Comparison of ENCODE assay signal across 9 cellular contexts in the genomic region with DNA sequence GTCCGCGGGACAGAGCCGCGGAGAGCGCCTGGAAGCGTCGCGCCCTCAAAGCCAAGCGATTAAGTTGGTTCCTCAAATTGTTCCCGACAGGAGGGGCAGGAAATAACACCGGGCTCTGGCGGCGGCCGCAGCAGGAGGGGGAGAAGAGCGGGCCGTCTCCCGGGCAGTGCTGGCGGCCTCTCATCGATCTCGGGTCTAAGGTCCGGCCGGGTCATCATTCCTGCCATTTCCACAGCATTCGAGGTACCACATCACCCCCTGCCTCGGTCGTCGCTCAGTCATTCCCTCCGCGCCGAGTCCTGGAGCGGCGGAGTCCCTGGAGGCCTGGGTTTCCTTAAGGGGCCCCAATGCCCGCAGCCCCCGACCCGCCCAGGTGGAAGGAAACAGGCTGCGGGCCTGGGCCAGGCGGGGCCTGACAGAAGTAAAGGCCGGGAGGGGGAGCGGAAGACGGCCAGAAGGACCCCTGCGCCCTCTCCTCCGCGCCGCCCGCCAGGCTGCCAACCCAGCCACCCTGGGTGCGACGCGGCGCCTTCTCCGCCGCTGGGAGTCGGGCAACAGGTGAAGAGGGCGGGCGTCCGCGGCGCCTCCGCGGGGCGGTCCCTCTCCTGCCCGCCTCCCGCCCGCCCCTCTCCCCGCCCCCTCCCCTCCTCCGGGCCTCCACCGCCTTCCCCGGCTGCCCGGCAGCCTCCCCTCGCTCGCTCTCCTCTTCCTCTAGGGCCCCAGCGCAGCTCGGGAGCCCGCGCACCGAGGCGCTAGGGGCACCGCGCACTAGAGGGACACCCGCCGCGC. TPM values are rescaled to one million over a fixed set of nuclear protein-coding genes. Genes with fewer than 3 reads are reported as not detected.
DNase-seq lines count a peak whose midpoint lies in the region; ATAC-seq and TF ChIP-seq lines count a peak whose summit lies in the region.
"Had no signal": no experiment of that assay in that cellular context is flagged by ENCODE, and none has a peak within 500 bp of the region (broad histone marks: within the 10 kb centered on the region; RNA-seq: fewer than 3 reads in every experiment).

A gene with protein sequence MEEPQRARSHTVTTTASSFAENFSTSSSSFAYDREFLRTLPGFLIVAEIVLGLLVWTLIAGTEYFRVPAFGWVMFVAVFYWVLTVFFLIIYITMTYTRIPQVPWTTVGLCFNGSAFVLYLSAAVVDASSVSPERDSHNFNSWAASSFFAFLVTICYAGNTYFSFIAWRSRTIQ (plus strand): TSS at position 654 of the 789 bp plus-strand sequence. CDS start 293 bp downstream, outside the sequence.

- DNase-seq in Caco-2 (peak; percentile 74 to 83), GM23248 (peak; percentile 28), NCI-H2029 treated with DMSO at 0.1 percent for 48 hours (lab: John Stamatoyannopoulos, UW) (peak; percentile 53), colonic mucosa (peak; percentile 84), lung (ENCODE audit: low spot score) (peak; percentile 51)
- peak; percentile 84 for DNase-seq in activated CD4-positive, alpha-beta T cell treated with anti-CD3 and anti-CD28 coated beads for 36 hours
- DNase-seq in stimulated activated CD8-positive, alpha-beta memory T cell treated with anti-CD3 and anti-CD28 coated beads, Interleukin-12 subunit alpha, Interleukin-12 subunit beta, amount 100 ng/mL, for 4 hours (ENCODE audit: low read depth), result peak; percentile 36

- H3K27ac ChIP-seq in GM23248, result no peak within 1 kb of the TSS
- peak within 1 kb of the TSS; percentile 66 for H3K27ac ChIP-seq in colonic mucosa
- peak within 1 kb of the TSS; percentile 78 to 94 for H3K27ac ChIP-seq in lung (ENCODE audit: low read depth in 1 of 2, low read length in 1 of 2)

- H3K9me2 ChIP-seq in GM23248 (ENCODE audit: insufficient read depth), result no peaks in the 10 kb centered on the region

- H3K9me3 ChIP-seq in Caco-2 (peaks cover 7% of the 10 kb centered on the region), GM23248 (ENCODE audit: low read depth) (no peaks in the 10 kb centered on the region), colonic mucosa (no peaks in the 10 kb centered on the region), lung (ENCODE audit: control insufficient read depth in 2 of 2, insufficient read depth in 1 of 2, low read length in 1 of 2) (no peaks in the 10 kb centered on the region)

- TF ChIP-seq CTCF in Caco-2 (IDR thresholded peaks at IDR 0.05; ENCODE audit: insufficient read depth in 1 of 2, low read depth in 1 of 2, low read length in 1 of 2, severe bottlenecking in 1 of 2, unreplicated experiment in 1 of 2) (no peak), colonic mucosa (IDR thresholded peaks at IDR 0.05) (no peak), lung (IDR thresholded peaks at IDR 0.05; ENCODE audit: control extremely low read depth, extremely low read depth) (no peak)

- peak within 1 kb of the TSS; percentile 88 for H3K27ac Mint-ChIP-seq in Caco-2 (ENCODE audit: unreplicated experiment)
- H3K27ac Mint-ChIP-seq in activated CD4-positive, alpha-beta T cell treated with anti-CD3 and anti-CD28 coated beads for 36 hours, result peak within 1 kb of the TSS; percentile 45

- H3K36me3 ChIP-seq in Caco-2 (ENCODE audit: control insufficient read depth, insufficient read depth, low read length) (no peaks in the 10 kb centered on the region), GM23248 (ENCODE audit: low read depth) (no peaks in the 10 kb centered on the region), colonic mucosa (no peaks in the 10 kb centered on the region), lung (ENCODE audit: control insufficient read depth in 2 of 2, insufficient read depth in 2 of 2, low read length in 2 of 2) (no peaks in the 10 kb centered on the region)

- CTCF ChIA-PET in Caco-2 (lab: Charles Lee), result interaction anchor here (0.7 to 2.6 kb wide), 2 partner anchors 61 to 67 kb away, joined by 4 to 15 read pairs; no protein-coding TSS in a partner anchor
- CTCF ChIA-PET in activated CD4-positive, alpha-beta T cell treated with anti-CD3 and anti-CD28 coated beads for 36 hours (lab: Charles Lee), result interaction anchor here (0.6 to 4.2 kb wide), 6 partner anchors 10 to 949 kb away, joined by 3 to 44 read pairs (median 10); no protein-coding TSS in a partner anchor

- H3K27me3 ChIP-seq in Caco-2 (replicated peaks; ENCODE audit: control insufficient read depth, insufficient read depth, low read length) (no peaks in the 10 kb centered on the region), GM23248 (replicated peaks; ENCODE audit: insufficient read depth) (peaks cover 84% of the 10 kb centered on the region), colonic mucosa (no peaks in the 10 kb centered on the region), lung (ENCODE audit: control insufficient read depth, insufficient read depth) (no peaks in the 10 kb centered on the region)

- BruUV-seq in Caco-2 (replicated peaks; lab: Mats Ljungman, UMichigan), result no TSS peak

- ATAC-seq in activated CD4-positive, alpha-beta T cell treated with anti-CD3 and anti-CD28 coated beads for 36 hours, result peak; percentile 86
- ATAC-seq in lung (ENCODE audit: insufficient read depth, low FRiP score) (peak; percentile 89), HG02970 (IDR thresholded peaks at IDR 0.05; ENCODE audit: low FRiP score, unreplicated experiment) (no peak)

- H3K4me1 ChIP-seq in Caco-2 (peaks cover 14% of the 10 kb centered on the region), GM23248 (ENCODE audit: insufficient read depth) (no peaks in the 10 kb centered on the region), colonic mucosa (peaks cover 7% of the 10 kb centered on the region), lung (ENCODE audit: control insufficient read depth in 2 of 2, insufficient read depth in 2 of 2, low read length in 2 of 2) (peaks cover 0 to 5% of the 10 kb centered on the region in 2 donors)

- peak within 1 kb of the TSS; percentile 90 for H2AFZ ChIP-seq in GM23248

- POLR2A ChIA-PET in Caco-2 (lab: Charles Lee), result interaction anchor here (0.8 kb wide), 2 partner anchors 220 to 706 kb away, joined by 3 read pairs; no protein-coding TSS in a partner anchor
- POLR2A ChIA-PET in activated CD4-positive, alpha-beta T cell treated with anti-CD3 and anti-CD28 coated beads for 36 hours (lab: Charles Lee), result no interaction called here

- H3K4me3 Mint-ChIP-seq in Caco-2 (ENCODE audit: unreplicated experiment), result peak within 1 kb of the TSS; percentile 97
- H3K4me3 Mint-ChIP-seq in activated CD4-positive, alpha-beta T cell treated with anti-CD3 and anti-CD28 coated beads for 36 hours, result peak within 1 kb of the TSS; percentile 82

- peaks cover 17% of the 10 kb centered on the region for H3K4me1 Mint-ChIP-seq in Caco-2 (ENCODE audit: low read depth, unreplicated experiment)
- peaks cover 24% of the 10 kb centered on the region for H3K4me1 Mint-ChIP-seq in activated CD4-positive, alpha-beta T cell treated with anti-CD3 and anti-CD28 coated beads for 36 hours

- 3% methylated on average over 35 to 67 of the region's 80 CpGs for WGBS in GM23248 (ENCODE audit: low coverage in 1 of 2, low lambda C conversion rate in 2 of 2, missing lambda C conversion rate in 2 of 2), 2 experiments
- WGBS in lung, 2 donors, result 1 to 2% methylated on average over 44 to 80 of the region's 80 CpGs

- no peaks in the 10 kb centered on the region for H4K20me1 ChIP-seq in GM23248 (ENCODE audit: insufficient read depth)

- no peaks in the 10 kb centered on the region for H3K79me2 ChIP-seq in GM23248 (ENCODE audit: insufficient read depth)

- H3K36me3 Mint-ChIP-seq in Caco-2 (ENCODE audit: insufficient read depth, unreplicated experiment), result peaks cover 24% of the 10 kb centered on the region
- peaks cover 4% of the 10 kb centered on the region for H3K36me3 Mint-ChIP-seq in activated CD4-positive, alpha-beta T cell treated with anti-CD3 and anti-CD28 coated beads for 36 hours (ENCODE audit: low read depth)

- no peaks in the 10 kb centered on the region for H3F3A ChIP-seq in GM23248 (ENCODE audit: insufficient read depth)

- in situ Hi-C loops in GM23248 (cut with MboI), result no loop called here

- peaks cover 10% of the 10 kb centered on the region for H3K9me3 Mint-ChIP-seq in Caco-2 (ENCODE audit: unreplicated experiment)
- peaks cover 8% of the 10 kb centered on the region for H3K9me3 Mint-ChIP-seq in activated CD4-positive, alpha-beta T cell treated with anti-CD3 and anti-CD28 coated beads for 36 hours (ENCODE audit: low read depth)

- intact Hi-C loops in Caco-2 (cut with micrococcal nuclease; ENCODE audit: unreplicated experiment), result loop anchor here (1.0 to 5.0 kb wide), 2 partner anchors 22 to 44 kb away; no protein-coding TSS in a partner anchor
- intact Hi-C loops in activated CD4-positive, alpha-beta T cell treated with anti-CD3 and anti-CD28 coated beads for 36 hours (cut with DNase I, micrococcal nuclease), result loop anchor here (2.0 to 5.0 kb wide), 6 partner anchors 49 to 329 kb away; a partner anchor contains a TSS
- intact Hi-C loops in colonic mucosa (cut with DNase I), result no loop called here

- H3K4me3 ChIP-seq in Caco-2 (ENCODE audit: low read depth, low read length) (peak within 1 kb of the TSS; percentile 87), GM23248 (peak within 1 kb of the TSS; percentile 77), colonic mucosa (peak within 1 kb of the TSS; percentile 75), lung (peak within 1 kb of the TSS; percentile 90)

- H3K4me2 ChIP-seq in GM23248 (ENCODE audit: unreplicated experiment), result peak within 1 kb of the TSS; percentile 75

- H3K9ac ChIP-seq in GM23248, result no peak within 1 kb of the TSS
- H3K9ac ChIP-seq in colonic mucosa (ENCODE audit: low read depth in 2 of 2, low read length in 2 of 2), result peak within 1 kb of the TSS; percentile 75 to 80

- H3K27me3 Mint-ChIP-seq in Caco-2 (ENCODE audit: insufficient read depth, unreplicated experiment), result no peaks in the 10 kb centered on the region
- peaks cover 8% of the 10 kb centered on the region for H3K27me3 Mint-ChIP-seq in activated CD4-positive, alpha-beta T cell treated with anti-CD3 and anti-CD28 coated beads for 36 hours

RNA-seq across cellular contexts. Expression of the gene that starts here (rescaled TPM):
- 28.2 and 28.5 TPM in 2 replicates for total RNA-seq in Caco-2 (2022)
- total RNA-seq in GM23248 (2014; rRNA removed; shearing (Covaris generic)), result not detected in 2 replicates
- not detected in 2 replicates for polyA plus RNA-seq in GM23248 (2016; fragmentation: Nextera tagmentation; extraction: Ambion mirVana)
- total RNA-seq in activated CD4-positive, alpha-beta T cell treated with anti-CD3 and anti-CD28 coated beads for 36 hours, result 1 to 10 TPM; 8.1 to 9.3 TPM
- 10 to 100 TPM; 11.7 to 14.2 TPM for total RNA-seq in colonic mucosa
- total RNA-seq in lung, result 10 to 100 TPM; 15.2 to 17.0 TPM
- polyA plus RNA-seq in lung, result 10 to 100 TPM; 16.6 to 24.5 TPM
- total RNA-seq: RPMI7951 had no signal

Comparison
In these comparisons a context has a peak if more than half of its experiments do, and no peak if none do; other contexts are left out.
1. RNA of the gene that starts here (polyA plus RNA-seq): 16.6 to 24.5 TPM in lung; not detected in GM23248; every median in the first group is over 10 times any median in the second.
2. Peak in DNase-seq, H3K4me3 ChIP-seq and H3K4me2 ChIP-seq in GM23248; RNA of the gene not detected or under 1 TPM.
3. DNase-seq: peak in every context shown above with its lines; median percentile 84 in activated CD4-positive, alpha-beta T cell treated with anti-CD3 and anti-CD28 coated beads for 36 hours; 84 in colonic mucosa; 78 in Caco-2; 53 in NCI-H2029 treated with DMSO at 0.1 percent for 48 hours; 51 in lung; 36 in stimulated activated CD8-positive, alpha-beta memory T cell treated with anti-CD3 and anti-CD28 coated beads, Interleukin-12 subunit alpha, Interleukin-12 subunit beta, amount 100 ng/mL, for 4 hours; 28 in GM23248.
4. Peak in every context shown above with its lines, with median percentiles within 50 percentile points of each other: H3K4me3 ChIP-seq.